20 cellular contexts compared by ENCODE assay signal in genomic region chr7:114957434-114957833, GRCh38.
"Had no signal": no experiment of that assay in that cellular context is flagged by ENCODE, and none has a peak within 500 bp of the region (broad histone marks: within the 10 kb centered on the region; RNA-seq: fewer than 3 reads in every experiment).

No MANE protein-coding gene starts in this region.

- H3K9me3 ChIP-seq: lower lobe of right lung, right lobe of liver, stomach, transverse colon, uterus had no signal

- H3K4me2 ChIP-seq: smooth muscle cell had no signal

- H3K36me3 ChIP-seq: lower lobe of right lung, right lobe of liver, stomach, transverse colon, uterus had no signal

- H3K4me3 ChIP-seq: lower lobe of right lung, right lobe of liver, smooth muscle cell, stomach, transverse colon, uterus had no signal

- H3K27ac ChIP-seq: lower lobe of right lung, right lobe of liver, stomach, transverse colon, uterus had no signal

- H3K4me1 ChIP-seq: right lobe of liver, transverse colon had no signal

- ATAC-seq: lower lobe of right lung; naive thymus-derived CD4-positive, alpha-beta T cell; stimulated activated memory B cell treated with anti-CD40 and anti-IgM and Interleukin-4, amounts not matched to agents 10 μg/mL and 1 μg/mL and 100 μg/mL, for 72 hours had no signal

- H3K27me3 ChIP-seq: right lobe of liver, stomach, transverse colon, uterus had no signal

- DNase-seq: activated CD4-positive, alpha-beta memory T cell treated with anti-CD3 and anti-CD28 coated beads, Interleukin-2, amount 10 ng/mL, durations not matched to agents 7 days and 5 days; activated CD4-positive, alpha-beta T cell treated with anti-CD3 and anti-CD28 coated beads for 48 hours; activated gamma-delta T cell; aorta; caudate nucleus; dermis blood vessel endothelial cell; effector CD8-positive, alpha-beta T cell; erythroblast; foreskin fibroblast; kidney; lower lobe of right lung; naive thymus-derived CD4-positive, alpha-beta T cell; posterior cingulate gyrus; right lobe of liver; stimulated activated CD4-positive, alpha-beta T cell treated with anti-CD3 and anti-CD28 coated beads, Interleukin-15, amount 100 ng/mL, for 24 hours; stomach; transverse colon; uterus had no signal
